20 cellular contexts compared by ENCODE assay signal in the genomic region with DNA sequence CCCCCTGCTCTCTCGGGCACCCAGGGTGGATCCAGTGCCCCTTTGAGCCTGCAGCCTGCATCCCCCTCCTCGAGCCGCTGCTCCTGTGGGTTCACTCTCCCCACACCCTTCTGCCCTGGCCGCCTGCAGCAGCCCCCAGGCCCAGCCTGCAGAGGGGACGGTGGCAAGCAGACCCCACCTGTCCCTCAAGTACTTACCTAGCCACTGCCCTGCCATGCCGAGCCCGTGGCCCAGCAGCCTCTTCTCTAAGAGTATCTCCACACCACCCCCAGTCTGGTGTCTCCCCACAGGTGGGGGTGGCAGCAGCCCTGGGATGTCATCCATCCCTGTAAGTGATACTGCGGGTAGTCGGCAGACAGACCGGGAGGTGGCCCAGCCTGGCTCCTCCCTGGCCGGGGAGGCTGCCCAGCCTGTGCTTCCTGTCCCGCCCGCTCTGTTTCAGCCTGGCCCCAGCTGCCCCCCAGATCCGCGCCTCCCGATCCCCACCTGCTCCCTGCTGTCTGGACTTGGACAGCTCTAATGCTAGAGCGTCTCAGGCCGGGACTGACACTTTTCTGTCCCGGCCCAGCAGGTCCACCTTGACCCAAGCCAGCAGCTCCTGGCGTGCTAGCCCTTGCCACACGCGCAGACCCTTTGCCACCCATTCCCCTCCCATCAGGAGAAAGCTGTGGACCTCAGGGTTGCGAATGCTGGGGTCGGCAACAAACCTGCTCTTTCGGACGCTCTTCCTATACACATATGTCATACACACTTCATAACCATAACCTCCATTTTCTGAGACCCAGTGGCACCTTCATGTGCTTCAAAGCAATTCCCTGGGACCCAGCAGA. TPM values are rescaled to one million over a fixed set of nuclear protein-coding genes. Genes with fewer than 3 reads are reported as not detected.
DNase-seq lines count a peak whose midpoint lies in the region; ATAC-seq and TF ChIP-seq lines count a peak whose summit lies in the region.
"Had no signal": no experiment of that assay in that cellular context is flagged by ENCODE, and none has a peak within 500 bp of the region (broad histone marks: within the 10 kb centered on the region; RNA-seq: fewer than 3 reads in every experiment).

No MANE protein-coding gene starts in this region.

- H3F3A ChIP-seq in GM23248 (ENCODE audit: insufficient read depth): no peaks in the 10 kb centered on the region
- no peaks in the 10 kb centered on the region for H3F3A ChIP-seq in neural progenitor cell (ENCODE audit: low read depth)

- H3K4me3 ChIP-seq in GM23248: no peak overlapping the region
- H3K4me3 ChIP-seq in SJCRH30: peak overlapping the region; percentile 48
- H3K4me3 ChIP-seq in neural progenitor cell: no peak overlapping the region
- H3K4me3 ChIP-seq in Caco-2 (ENCODE audit: low read depth, low read length): no peak overlapping the region
- H3K4me3 ChIP-seq: BLaER1, pancreas, smooth muscle cell had no signal

- H3K27ac Mint-ChIP-seq in neural progenitor cell (peak overlapping the region; percentile 42), Caco-2 (ENCODE audit: unreplicated experiment) (no peak overlapping the region)
- no peak overlapping the region for H3K27ac Mint-ChIP-seq in activated CD4-positive, alpha-beta T cell treated with anti-CD3 and anti-CD28 coated beads for 36 hours
- H3K27ac Mint-ChIP-seq: activated T-cell treated with anti-CD3 and anti-CD28 coated beads, Interleukin-2, amount 50 U/mL, for 24 hours; dendritic cell treated with granulocyte-macrophage colony-stimulating factor and Interleukin-4, amounts not matched to agents 40 ng/mL and 50 ng/mL, for 4 days had no signal

- TF ChIP-seq CTCF in neural progenitor cell (IDR thresholded peaks at IDR 0.05) (no peak), Caco-2 (IDR thresholded peaks at IDR 0.05; ENCODE audit: insufficient read depth in 1 of 2, low read depth in 1 of 2, low read length in 1 of 2, severe bottlenecking in 1 of 2, unreplicated experiment in 1 of 2) (no peak)

- in situ Hi-C loops in GM23248 (cut with MboI): no loop called here

- intact Hi-C loops in activated CD4-positive, alpha-beta T cell treated with anti-CD3 and anti-CD28 coated beads for 36 hours (cut with DNase I, micrococcal nuclease): no loop called here
- intact Hi-C loops in Caco-2 (cut with micrococcal nuclease; ENCODE audit: unreplicated experiment): no loop called here

- H3K27ac ChIP-seq in GM23248 (no peak overlapping the region), SJCRH30 (peak overlapping the region; percentile 51), neural progenitor cell (no peak overlapping the region)
- H3K27ac ChIP-seq: BLaER1, epithelial cell of prostate had no signal

- H3K9ac ChIP-seq in GM23248 (no peak overlapping the region), neural progenitor cell (no peak overlapping the region)
- H3K9ac ChIP-seq: BLaER1 had no signal

- H3K9me3 ChIP-seq in GM23248 (ENCODE audit: low read depth): no peaks in the 10 kb centered on the region
- no peaks in the 10 kb centered on the region for H3K9me3 ChIP-seq in SJCRH30 (replicated peaks)
- no peaks in the 10 kb centered on the region for H3K9me3 ChIP-seq in neural progenitor cell (ENCODE audit: low read depth)
- no peaks in the 10 kb centered on the region for H3K9me3 ChIP-seq in Caco-2
- H3K9me3 ChIP-seq: BLaER1, pancreas had no signal

- no peaks in the 10 kb centered on the region for H3K79me2 ChIP-seq in GM23248 (ENCODE audit: insufficient read depth)
- H3K79me2 ChIP-seq in neural progenitor cell (ENCODE audit: low read depth): no peaks in the 10 kb centered on the region

- POLR2A ChIA-PET in activated CD4-positive, alpha-beta T cell treated with anti-CD3 and anti-CD28 coated beads for 36 hours (lab: Charles Lee): no interaction called here
- POLR2A ChIA-PET in Caco-2 (lab: Charles Lee): no interaction called here

- H3K9me3 Mint-ChIP-seq in neural progenitor cell (no peaks in the 10 kb centered on the region), Caco-2 (ENCODE audit: unreplicated experiment) (no peaks in the 10 kb centered on the region)
- H3K9me3 Mint-ChIP-seq in activated CD4-positive, alpha-beta T cell treated with anti-CD3 and anti-CD28 coated beads for 36 hours (ENCODE audit: low read depth): no peaks in the 10 kb centered on the region
- H3K9me3 Mint-ChIP-seq: activated naive CD4-positive, alpha-beta T cell treated with anti-CD3 and anti-CD28 coated beads, Interleukin-2, amount 50 U/mL, for 72 hours; activated T-cell treated with anti-CD3 and anti-CD28 coated beads, Interleukin-2, amount 50 U/mL, for 24 hours; dendritic cell treated with granulocyte-macrophage colony-stimulating factor and Interleukin-4, amounts not matched to agents 40 ng/mL and 50 ng/mL, for 4 days had no signal

- H3K4me1 ChIP-seq in GM23248 (ENCODE audit: insufficient read depth) (no peaks in the 10 kb centered on the region), SJCRH30 (peaks cover 31% of the 10 kb centered on the region), neural progenitor cell (peaks cover 26% of the 10 kb centered on the region), Caco-2 (no peaks in the 10 kb centered on the region)
- H3K4me1 ChIP-seq: BLaER1 had no signal

- H3K36me3 Mint-ChIP-seq in neural progenitor cell: no peaks in the 10 kb centered on the region
- no peaks in the 10 kb centered on the region for H3K36me3 Mint-ChIP-seq in activated CD4-positive, alpha-beta T cell treated with anti-CD3 and anti-CD28 coated beads for 36 hours (ENCODE audit: low read depth)
- no peaks in the 10 kb centered on the region for H3K36me3 Mint-ChIP-seq in Caco-2 (ENCODE audit: insufficient read depth, unreplicated experiment)
- H3K36me3 Mint-ChIP-seq: activated naive CD4-positive, alpha-beta T cell treated with anti-CD3 and anti-CD28 coated beads, Interleukin-2, amount 50 U/mL, for 72 hours had no signal

- no peaks in the 10 kb centered on the region for H3K9me2 ChIP-seq in GM23248 (ENCODE audit: insufficient read depth)

- peaks cover 27% of the 10 kb centered on the region for H3K4me1 Mint-ChIP-seq in neural progenitor cell
- no peaks in the 10 kb centered on the region for H3K4me1 Mint-ChIP-seq in activated CD4-positive, alpha-beta T cell treated with anti-CD3 and anti-CD28 coated beads for 36 hours
- no peaks in the 10 kb centered on the region for H3K4me1 Mint-ChIP-seq in Caco-2 (ENCODE audit: low read depth, unreplicated experiment)

- H3K4me2 ChIP-seq in GM23248 (ENCODE audit: unreplicated experiment) (no peak overlapping the region), neural progenitor cell (no peak overlapping the region)
- H3K4me2 ChIP-seq: BLaER1, smooth muscle cell had no signal

- peaks cover 11% of the 10 kb centered on the region for H3K27me3 Mint-ChIP-seq in neural progenitor cell (ENCODE audit: insufficient read depth, low read depth)
- H3K27me3 Mint-ChIP-seq in activated CD4-positive, alpha-beta T cell treated with anti-CD3 and anti-CD28 coated beads for 36 hours: no peaks in the 10 kb centered on the region
- H3K27me3 Mint-ChIP-seq in Caco-2 (ENCODE audit: insufficient read depth, unreplicated experiment): peaks cover 16% of the 10 kb centered on the region

- H4K20me1 ChIP-seq in GM23248 (ENCODE audit: insufficient read depth) (no peaks in the 10 kb centered on the region), neural progenitor cell (ENCODE audit: low read depth) (no peaks in the 10 kb centered on the region)
- H4K20me1 ChIP-seq: BLaER1 had no signal

- ATAC-seq in activated CD4-positive, alpha-beta T cell treated with anti-CD3 and anti-CD28 coated beads for 36 hours: no peak
- ATAC-seq: activated naive CD4-positive, alpha-beta T cell treated with anti-CD3 and anti-CD28 coated beads, Interleukin-2, amount 50 U/mL, for 72 hours had no signal

- peak; percentile 88 for DNase-seq in DMS53 (lab: John Stamatoyannopoulos, UW)
- DNase-seq in GM23248: peak; percentile 34
- DNase-seq in SJCRH30: peak; percentile 86
- no peak for DNase-seq in neural progenitor cell (ENCODE audit: low spot score)
- DNase-seq in activated CD4-positive, alpha-beta T cell treated with anti-CD3 and anti-CD28 coated beads for 36 hours: no peak
- DNase-seq in Caco-2: no peak
- DNase-seq in superior temporal gyrus (ENCODE audit: extremely low spot score): no peak
- DNase-seq: activated CD4-positive, alpha-beta T cell treated with anti-CD3 and anti-CD28 coated beads, Interleukin-2, amount 50 U/mL, for 48 hours; activated T-cell treated with anti-CD3 and anti-CD28 coated beads, Interleukin-2, amount 50 U/mL, for 24 hours; DMS153; HCEC 1CT; NCI-H1417; NCI-H226 had no signal

- no peaks in the 10 kb centered on the region for H3K36me3 ChIP-seq in GM23248 (ENCODE audit: low read depth)
- no peaks in the 10 kb centered on the region for H3K36me3 ChIP-seq in SJCRH30
- H3K36me3 ChIP-seq in neural progenitor cell: no peaks in the 10 kb centered on the region
- no peaks in the 10 kb centered on the region for H3K36me3 ChIP-seq in Caco-2 (ENCODE audit: control insufficient read depth, insufficient read depth, low read length)
- H3K36me3 ChIP-seq: BLaER1, pancreas had no signal

- H3K27me3 ChIP-seq in GM23248 (replicated peaks; ENCODE audit: insufficient read depth) (peaks cover 8% of the 10 kb centered on the region; the same call in 1 of the 2 replicates), SJCRH30 (peaks cover 28% of the 10 kb centered on the region), neural progenitor cell (no peaks in the 10 kb centered on the region), Caco-2 (replicated peaks; ENCODE audit: control insufficient read depth, insufficient read depth, low read length) (no peaks in the 10 kb centered on the region)
- H3K27me3 ChIP-seq: BLaER1, pancreas had no signal

- BruUV-seq in Caco-2 (replicated peaks; lab: Mats Ljungman, UMichigan): no TSS peak

- H2AFZ ChIP-seq in GM23248: no peak overlapping the region
- no peak overlapping the region for H2AFZ ChIP-seq in neural progenitor cell (replicated peaks)

- CTCF ChIA-PET in activated CD4-positive, alpha-beta T cell treated with anti-CD3 and anti-CD28 coated beads for 36 hours (lab: Charles Lee): no interaction called here
- CTCF ChIA-PET in Caco-2 (lab: Charles Lee): interaction anchor here (0.6 to 0.8 kb wide), 2 partner anchors 7 to 16 kb away, joined by 3 read pairs; no protein-coding TSS in a partner anchor

- WGBS in GM23248 (ENCODE audit: low coverage in 1 of 2, low lambda C conversion rate in 2 of 2, missing lambda C conversion rate in 2 of 2), 2 experiments: 42 to 46% methylated on average over 22 to 26 of the region's 26 CpGs

- H3K4me3 Mint-ChIP-seq in neural progenitor cell (no peak overlapping the region), Caco-2 (ENCODE audit: unreplicated experiment) (no peak overlapping the region)
- H3K4me3 Mint-ChIP-seq in activated CD4-positive, alpha-beta T cell treated with anti-CD3 and anti-CD28 coated beads for 36 hours: no peak overlapping the region
- H3K4me3 Mint-ChIP-seq: activated T-cell treated with anti-CD3 and anti-CD28 coated beads, Interleukin-2, amount 50 U/mL, for 24 hours; dendritic cell treated with granulocyte-macrophage colony-stimulating factor and Interleukin-4, amounts not matched to agents 40 ng/mL and 50 ng/mL, for 4 days had no signal

RNA-seq across cellular contexts. Expression of a gene that starts 25.0 kb away (rescaled TPM):
- total RNA-seq in GM23248 (2014; rRNA removed; shearing (Covaris generic)): 148 and 149 TPM in 2 replicates
- polyA plus RNA-seq in GM23248 (2016; fragmentation: Nextera tagmentation; extraction: Ambion mirVana): 108 and 113 TPM in 2 replicates
- total RNA-seq in SJCRH30 (2014; rRNA removed; shearing (Covaris generic)): 98.6 and 101 TPM in 2 replicates
- total RNA-seq in neural progenitor cell (ENCODE audit: low replicate concordance) (43.8 and 69.2 TPM in 2 replicates), Caco-2 (2022) (117 and 123 TPM in 2 replicates)
- 10 to 100 TPM; 51.0 to 51.3 TPM for total RNA-seq in activated CD4-positive, alpha-beta T cell treated with anti-CD3 and anti-CD28 coated beads for 36 hours

RNA-seq across cellular contexts. Expression of a gene that starts 36.5 kb away (rescaled TPM):
- total RNA-seq in GM23248 (2014; rRNA removed; shearing (Covaris generic)): 0.11 TPM in 1 of 2 replicates, not detected in the other
- 0.23 and 0.43 TPM in 2 replicates for polyA plus RNA-seq in GM23248 (2016; fragmentation: Nextera tagmentation; extraction: Ambion mirVana)
- total RNA-seq in SJCRH30 (2014; rRNA removed; shearing (Covaris generic)): not detected in 2 replicates
- total RNA-seq in neural progenitor cell (ENCODE audit: low replicate concordance) (0.15 TPM in 1 of 2 replicates, not detected in the other), Caco-2 (2022) (not detected in 2 replicates)
- 1 to 10 TPM in 1 of 2 experiments, under 1 TPM in 1; 0.53 to 1.3 TPM for total RNA-seq in activated CD4-positive, alpha-beta T cell treated with anti-CD3 and anti-CD28 coated beads for 36 hours
- total RNA-seq: HT-29 had no signal

Comparison
In these comparisons a context has a peak if more than half of its experiments do, and no peak if none do; other contexts are left out.
1. DNase-seq: peak in DMS53 (single experiment), GM23248 (single experiment) and SJCRH30 (2 of 2); none in neural progenitor cell (single experiment), activated CD4-positive, alpha-beta T cell treated with anti-CD3 and anti-CD28 coated beads for 36 hours (single experiment), Caco-2 (0 of 2) and superior temporal gyrus (single experiment).